Comparison of ENCODE assay signal across 16 cellular contexts in genomic region chr5:76500633-76501393, GRCh38.
DNase-seq lines count a peak whose midpoint lies in the region; ATAC-seq, FAIRE-seq and TF ChIP-seq lines count a peak whose summit lies in the region.
"Had no signal": no experiment of that assay in that cellular context is flagged by ENCODE, and none has a peak within 500 bp of the region (broad histone marks: within the 10 kb centered on the region; RNA-seq: fewer than 3 reads in every experiment).

No MANE protein-coding gene starts in this region.

- 78 to 84% methylated on average over 5 of the region's 5 CpGs for WGBS in testis, 2 donors

- no peak overlapping the region for H3K27ac ChIP-seq in CD4-positive, CD25-positive, alpha-beta regulatory T cell (ENCODE audit: insufficient read depth, low read length, poor library complexity, severe bottlenecking)
- H3K27ac ChIP-seq in astrocyte (ENCODE audit: low read depth, low read length), result no peak overlapping the region
- no peak overlapping the region for H3K27ac ChIP-seq in testis

- no peaks in the 10 kb centered on the region for H4K20me1 ChIP-seq in astrocyte (ENCODE audit: insufficient read depth, low read length)

- no peaks in the 10 kb centered on the region for H3K79me2 ChIP-seq in astrocyte (ENCODE audit: insufficient read depth, low read length)

- intact Hi-C loops in testis (cut with DNase I; ENCODE audit: low total_unique reads), result no loop called here

- no peak overlapping the region for H3K9ac ChIP-seq in astrocyte (ENCODE audit: low read length)

- no peak for TF ChIP-seq POLR2A in testis (IDR thresholded peaks at IDR 0.05)

- no peaks in the 10 kb centered on the region for H3K27me3 ChIP-seq in CD4-positive, CD25-positive, alpha-beta regulatory T cell (ENCODE audit: control insufficient read depth, insufficient read depth, low read length)
- H3K27me3 ChIP-seq in astrocyte (ENCODE audit: insufficient read depth, low read length), result no peaks in the 10 kb centered on the region
- H3K27me3 ChIP-seq in testis, result no peaks in the 10 kb centered on the region

- H3K9me3 ChIP-seq in CD4-positive, CD25-positive, alpha-beta regulatory T cell (ENCODE audit: control insufficient read depth in 2 of 2, low read length in 2 of 2), result no peaks in the 10 kb centered on the region
- no peaks in the 10 kb centered on the region for H3K9me3 ChIP-seq in astrocyte (ENCODE audit: insufficient read depth, low read depth, low read length)
- H3K9me3 ChIP-seq in testis, result no peaks in the 10 kb centered on the region

- peak overlapping the region in 2 of 3 donors; percentile 64 to 66 for H3K27ac Mint-ChIP-seq in CD4-positive, CD25-positive, alpha-beta regulatory T cell
- no peak overlapping the region for H3K27ac Mint-ChIP-seq in astrocyte (ENCODE audit: unreplicated experiment)
- no peak overlapping the region for H3K27ac Mint-ChIP-seq in osteocyte (ENCODE audit: unreplicated experiment)

- peaks cover 0 to 2% (median 0%) of the 10 kb centered on the region in 7 donors for H3K9me3 Mint-ChIP-seq in CD4-positive, CD25-positive, alpha-beta regulatory T cell
- H3K9me3 Mint-ChIP-seq in astrocyte (ENCODE audit: unreplicated experiment) (no peaks in the 10 kb centered on the region), osteocyte (ENCODE audit: unreplicated experiment) (no peaks in the 10 kb centered on the region)
- H3K9me3 Mint-ChIP-seq: CD8-positive, alpha-beta memory T cell had no signal

- H3K4me2 ChIP-seq in astrocyte (ENCODE audit: low read length), result peak overlapping the region; percentile 23

- H3K36me3 ChIP-seq in CD4-positive, CD25-positive, alpha-beta regulatory T cell (ENCODE audit: control insufficient read depth, insufficient read depth, low read length), result peaks cover 4% of the 10 kb centered on the region
- H3K36me3 ChIP-seq in astrocyte (ENCODE audit: insufficient read depth, low read length) (no peaks in the 10 kb centered on the region), testis (ENCODE audit: low read depth, missing control alignments) (no peaks in the 10 kb centered on the region)

- H3K4me3 ChIP-seq in CD4-positive, CD25-positive, alpha-beta regulatory T cell (ENCODE audit: low read depth, low read length), result no peak overlapping the region
- H3K4me3 ChIP-seq in HFF-Myc (replicated peaks; ENCODE audit: low read depth, low read length) (no peak overlapping the region), astrocyte (ENCODE audit: insufficient read depth, low read depth, low read length) (no peak overlapping the region), fibroblast of villous mesenchyme (ENCODE audit: low read depth, low read length) (no peak overlapping the region), testis (no peak overlapping the region)

- H2AFZ ChIP-seq in astrocyte (ENCODE audit: low read depth, low read length), result no peak overlapping the region

- FAIRE-seq in astrocyte (lab: Jason Lieb, UNC), result peak; percentile 45

- H3K36me3 Mint-ChIP-seq in CD4-positive, CD25-positive, alpha-beta regulatory T cell, result peaks cover 25% of the 10 kb centered on the region
- H3K36me3 Mint-ChIP-seq in astrocyte (ENCODE audit: low read depth, unreplicated experiment) (no peaks in the 10 kb centered on the region), osteocyte (ENCODE audit: unreplicated experiment) (no peaks in the 10 kb centered on the region)

- peaks cover 34 to 67% (median 53%) of the 10 kb centered on the region in 4 donors for H3K4me1 Mint-ChIP-seq in CD4-positive, CD25-positive, alpha-beta regulatory T cell
- H3K4me1 Mint-ChIP-seq in astrocyte (ENCODE audit: low read depth, unreplicated experiment) (no peaks in the 10 kb centered on the region), osteocyte (ENCODE audit: unreplicated experiment) (peaks cover 12% of the 10 kb centered on the region)

- H3K27me3 Mint-ChIP-seq in CD4-positive, CD25-positive, alpha-beta regulatory T cell, result no peaks in the 10 kb centered on the region
- peaks cover 8% of the 10 kb centered on the region for H3K27me3 Mint-ChIP-seq in astrocyte (ENCODE audit: low read depth, unreplicated experiment)
- H3K27me3 Mint-ChIP-seq in osteocyte (ENCODE audit: unreplicated experiment), result peaks cover 8% of the 10 kb centered on the region
- H3K27me3 Mint-ChIP-seq: CD8-positive, alpha-beta memory T cell had no signal

- H3K4me3 Mint-ChIP-seq in CD4-positive, CD25-positive, alpha-beta regulatory T cell, result no peak overlapping the region
- H3K4me3 Mint-ChIP-seq in astrocyte (ENCODE audit: unreplicated experiment) (no peak overlapping the region), osteocyte (ENCODE audit: unreplicated experiment) (no peak overlapping the region)

- no peak for DNase-seq in CD4-positive, CD25-positive, alpha-beta regulatory T cell
- DNase-seq in HFF-Myc (ENCODE audit: extremely low read depth, low read depth) (peak; percentile 19), astrocyte (ENCODE audit: low read depth) (peak; percentile 35), fibroblast of villous mesenchyme (ENCODE audit: low read depth) (peak; percentile 41), osteocyte (ENCODE audit: extremely low spot score, unreplicated experiment) (no peak), left lobe of liver (ENCODE audit: low spot score) (no peak), testis (no peak)
- DNase-seq: ACHN; CD8-positive, alpha-beta memory T cell; NCI-H1092 treated with DMSO at 0.1 percent for 48 hours; NCI-H1694 treated with DMSO at 0.1 percent for 48 hours; NCI-H446; NCI-H748 treated with DMSO at 0.1 percent for 48 hours; PC-3 had no signal

- TF ChIP-seq CTCF in HFF-Myc (IDR thresholded peaks at IDR 0.05; ENCODE audit: low read depth, low read length, missing control alignments) (no peak), astrocyte (IDR thresholded peaks at IDR 0.05; ENCODE audit: insufficient read depth, low read depth, low read length) (no peak), fibroblast of villous mesenchyme (IDR thresholded peaks at IDR 0.05; ENCODE audit: insufficient read depth, low read depth, low read length) (no peak), osteocyte (IDR thresholded peaks at IDR 0.05) (no peak), testis (IDR thresholded peaks at IDR 0.05) (no peak)

- ATAC-seq in CD4-positive, CD25-positive, alpha-beta regulatory T cell (ENCODE audit: low read depth in 2 of 2), result no peak
- no peak for ATAC-seq in HG03095 (IDR thresholded peaks at IDR 0.05; ENCODE audit: unreplicated experiment)
- ATAC-seq in left lobe of liver, result no peak
- ATAC-seq: HCT116, PC-3 had no signal

- peaks cover 35% of the 10 kb centered on the region for H3K4me1 ChIP-seq in CD4-positive, CD25-positive, alpha-beta regulatory T cell (ENCODE audit: control insufficient read depth, insufficient read depth, low read length, poor library complexity, severe bottlenecking)
- H3K4me1 ChIP-seq in astrocyte (ENCODE audit: insufficient read depth, low read length) (no peaks in the 10 kb centered on the region), testis (peaks cover 3% of the 10 kb centered on the region)

Comparison
In these comparisons a context has a peak if more than half of its experiments do, and no peak if none do; other contexts are left out.
1. DNase-seq: peak in HFF-Myc (single experiment), astrocyte (single experiment) and fibroblast of villous mesenchyme (single experiment); none in CD4-positive, CD25-positive, alpha-beta regulatory T cell (0 of 3), osteocyte (single experiment), left lobe of liver (single experiment) and testis (single experiment).
2. H3K27ac Mint-ChIP-seq: peak in CD4-positive, CD25-positive, alpha-beta regulatory T cell (2 of 3); none in astrocyte (single experiment) and osteocyte (single experiment).